In genomic region chr17:80218391-80218790, GRCh38 we compare ENCODE assay signal across 14 cellular contexts. TPM values are rescaled to one million over a fixed set of nuclear protein-coding genes. Genes with fewer than 3 reads are reported as not detected.
DNase-seq lines count a peak whose midpoint lies in the region; ATAC-seq and TF ChIP-seq lines count a peak whose summit lies in the region.
"Had no signal": no experiment of that assay in that cellular context is flagged by ENCODE, and none has a peak within 500 bp of the region (broad histone marks: within the 10 kb centered on the region; RNA-seq: fewer than 3 reads in every experiment).

No MANE protein-coding gene starts in this region.

- POLR2A ChIA-PET in activated CD4-positive, alpha-beta T cell treated with anti-CD3 and anti-CD28 coated beads for 36 hours (lab: Charles Lee): interaction anchor here (0.7 to 0.9 kb wide), 3 partner anchors 9 to 74 kb away, joined by 3 to 4 read pairs (median 4); no protein-coding TSS in a partner anchor

- peak overlapping the region; percentile 62 for H3K27ac Mint-ChIP-seq in activated CD4-positive, alpha-beta T cell treated with anti-CD3 and anti-CD28 coated beads for 36 hours
- H3K27ac Mint-ChIP-seq in GM23338: no peak overlapping the region
- H3K27ac Mint-ChIP-seq in activated naive CD8-positive, alpha-beta T cell treated with anti-CD3 and anti-CD28 coated beads for 36 hours: no peak overlapping the region

- peaks cover 7% of the 10 kb centered on the region for H3K79me1 ChIP-seq in neuronal stem cell (ENCODE audit: low read depth, low read length)

- H3K4me1 ChIP-seq in GM23338 (ENCODE audit: insufficient read depth): 0 out of 2 replicates have a peak, but pooled peaks cover 3% of the 10 kb centered on the region
- H3K4me1 ChIP-seq in neuronal stem cell (ENCODE audit: control insufficient read depth in 2 of 2, insufficient read depth in 1 of 2, low read depth in 1 of 2, low read length in 2 of 2): peaks cover 7 to 14% of the 10 kb centered on the region in 2 donors

- H3K4me2 ChIP-seq in GM23338: no peak overlapping the region
- H3K4me2 ChIP-seq in neuronal stem cell (ENCODE audit: insufficient read depth, low read length, poor library complexity, severe bottlenecking): no peak overlapping the region

- H4K20me1 ChIP-seq in GM23338 (replicated peaks; ENCODE audit: insufficient read depth): no peaks in the 10 kb centered on the region

- no peak overlapping the region for H3K9ac ChIP-seq in neuronal stem cell (ENCODE audit: low read depth, low read length, poor library complexity)

- no peak overlapping the region for H4K91ac ChIP-seq in neuronal stem cell (ENCODE audit: low read depth, low read length, poor library complexity)

- H3K4me3 ChIP-seq in GM23338: no peak overlapping the region
- H3K4me3 ChIP-seq in neuronal stem cell (ENCODE audit: low read length in 2 of 2): no peak overlapping the region

- H3K4ac ChIP-seq in neuronal stem cell (ENCODE audit: low read length): no peak overlapping the region

- H3K4me3 Mint-ChIP-seq in activated CD4-positive, alpha-beta T cell treated with anti-CD3 and anti-CD28 coated beads for 36 hours: peak overlapping the region; percentile 89
- H3K4me3 Mint-ChIP-seq in GM23338: peak overlapping the region; percentile 94
- H3K4me3 Mint-ChIP-seq in activated naive CD8-positive, alpha-beta T cell treated with anti-CD3 and anti-CD28 coated beads for 36 hours: peak overlapping the region; percentile 87

- H2AFZ ChIP-seq in GM23338 (no peak overlapping the region), neuronal stem cell (ENCODE audit: low read length) (no peak overlapping the region)

- no peak overlapping the region for H3K14ac ChIP-seq in neuronal stem cell (ENCODE audit: low read length)

- no peaks in the 10 kb centered on the region for H3K27me3 Mint-ChIP-seq in activated CD4-positive, alpha-beta T cell treated with anti-CD3 and anti-CD28 coated beads for 36 hours
- peaks cover 7% of the 10 kb centered on the region for H3K27me3 Mint-ChIP-seq in GM23338 (ENCODE audit: insufficient read depth, low read depth, poor library complexity)
- H3K27me3 Mint-ChIP-seq in activated naive CD8-positive, alpha-beta T cell treated with anti-CD3 and anti-CD28 coated beads for 36 hours: no peaks in the 10 kb centered on the region

- H3K79me2 ChIP-seq in GM23338 (replicated peaks; ENCODE audit: insufficient read depth): peaks cover 7% of the 10 kb centered on the region; the same call in 1 of the 2 replicates

- H3K9me3 Mint-ChIP-seq in activated CD4-positive, alpha-beta T cell treated with anti-CD3 and anti-CD28 coated beads for 36 hours (ENCODE audit: low read depth): no peaks in the 10 kb centered on the region
- no peaks in the 10 kb centered on the region for H3K9me3 Mint-ChIP-seq in GM23338
- no peaks in the 10 kb centered on the region for H3K9me3 Mint-ChIP-seq in activated naive CD8-positive, alpha-beta T cell treated with anti-CD3 and anti-CD28 coated beads for 36 hours

- H3K36me3 ChIP-seq in GM23338 (ENCODE audit: insufficient read depth) (no peaks in the 10 kb centered on the region), neuronal stem cell (replicated peaks in 1 of 2; ENCODE audit: control insufficient read depth in 2 of 2, insufficient read depth in 2 of 2, low read length in 2 of 2) (peaks cover 9 to 31% of the 10 kb centered on the region in 2 donors)
- H3K36me3 ChIP-seq: neutrophil had no signal

- TF ChIP-seq CTCF in GM23338 (conservative IDR thresholded peaks at IDR 0.05; ENCODE audit: low read depth in 2 of 2): no peak

- intact Hi-C loops in activated CD4-positive, alpha-beta T cell treated with anti-CD3 and anti-CD28 coated beads for 36 hours (cut with DNase I, micrococcal nuclease): loop anchor here (2.0 kb wide), 3 partner anchors 36 to 184 kb away; partner anchors contain the start of gene TBC1D16 (in 1 of the 2)

- H2BK120ac ChIP-seq in neuronal stem cell (ENCODE audit: low read depth, low read length): no peak overlapping the region

- H3K18ac ChIP-seq in neuronal stem cell (ENCODE audit: low read length): no peak overlapping the region

- H3K4me1 Mint-ChIP-seq in activated CD4-positive, alpha-beta T cell treated with anti-CD3 and anti-CD28 coated beads for 36 hours: peaks cover 22% of the 10 kb centered on the region
- peaks cover 6% of the 10 kb centered on the region; the same call in 2 of the 3 replicates for H3K4me1 Mint-ChIP-seq in GM23338
- peaks cover 23% of the 10 kb centered on the region for H3K4me1 Mint-ChIP-seq in activated naive CD8-positive, alpha-beta T cell treated with anti-CD3 and anti-CD28 coated beads for 36 hours

- no CpG with 5 or more reads among the region's 7 CpGs for WGBS in neuronal stem cell (ENCODE audit: extremely low coverage in 2 of 2, insufficient read length in 2 of 2, insufficient replicate concordance in 1 of 2), 2 donors

- H2BK12ac ChIP-seq in neuronal stem cell (ENCODE audit: low read length): no peak overlapping the region

- peaks cover 7% of the 10 kb centered on the region; the same call in 1 of the 2 replicates for H3F3A ChIP-seq in GM23338 (replicated peaks; ENCODE audit: low read depth)

- H3K23ac ChIP-seq in neuronal stem cell (ENCODE audit: low read depth, low read length, poor library complexity): peak overlapping the region; percentile 58

- no peak for TF ChIP-seq POLR2A in GM18505 (IDR thresholded peaks at IDR 0.05; ENCODE audit: borderline replicate concordance, extremely low read depth, insufficient read depth, insufficient read length)

- H2BK5ac ChIP-seq in neuronal stem cell (ENCODE audit: low read length): no peak overlapping the region

- DNase-seq in activated CD4-positive, alpha-beta T cell treated with anti-CD3 and anti-CD28 coated beads for 36 hours: no peak
- DNase-seq in activated CD4-positive, alpha-beta T cell treated with anti-CD3 and anti-CD28 coated beads, Interleukin-2, amount 50 U/mL, for 48 hours: no peak
- DNase-seq in GM23338 (ENCODE audit: low spot score) (no peak), neuronal stem cell (ENCODE audit: low spot score) (no peak), foreskin melanocyte (no peak), NCI-H1436 treated with DMSO at 0.1 percent for 48 hours (lab: John Stamatoyannopoulos, UW) (no peak)
- no peak for DNase-seq in activated naive CD8-positive, alpha-beta T cell treated with anti-CD3 and anti-CD28 coated beads for 36 hours
- DNase-seq: activated effector memory CD4-positive, alpha-beta T cell treated with Interleukin-2 at 50 U/mL for 16 hours; NCI-H2081; NCI-H69; SHP77 had no signal

- no peak overlapping the region for H4K8ac ChIP-seq in neuronal stem cell (ENCODE audit: low read depth, low read length)

- H3K9me3 ChIP-seq in neuronal stem cell (replicated peaks in 1 of 2; ENCODE audit: control insufficient read depth in 2 of 2, insufficient read depth in 1 of 2, low read depth in 1 of 2, low read length in 2 of 2): no peaks in the 10 kb centered on the region
- H3K9me3 ChIP-seq: neutrophil had no signal

- CTCF ChIA-PET in activated CD4-positive, alpha-beta T cell treated with anti-CD3 and anti-CD28 coated beads for 36 hours (lab: Charles Lee): no interaction called here

- H3K27ac ChIP-seq in GM23338 (ENCODE audit: low read depth): no peak overlapping the region
- H3K27ac ChIP-seq in neuronal stem cell (replicated peaks; ENCODE audit: low read length): no peak overlapping the region

- H3K36me3 Mint-ChIP-seq in activated CD4-positive, alpha-beta T cell treated with anti-CD3 and anti-CD28 coated beads for 36 hours (ENCODE audit: low read depth): peaks cover 23% of the 10 kb centered on the region
- peaks cover 21% of the 10 kb centered on the region for H3K36me3 Mint-ChIP-seq in GM23338 (ENCODE audit: low read depth)
- H3K36me3 Mint-ChIP-seq in activated naive CD8-positive, alpha-beta T cell treated with anti-CD3 and anti-CD28 coated beads for 36 hours: peaks cover 2% of the 10 kb centered on the region

- H3K27me3 ChIP-seq in GM23338 (ENCODE audit: insufficient read depth): no peaks in the 10 kb centered on the region
- no peaks in the 10 kb centered on the region for H3K27me3 ChIP-seq in neuronal stem cell (ENCODE audit: control insufficient read depth in 3 of 3, insufficient read depth in 3 of 3, low read depth in 1 of 3, low read length in 3 of 3)

- no peak overlapping the region for H2BK15ac ChIP-seq in neuronal stem cell (ENCODE audit: low read length)

- ATAC-seq in activated CD4-positive, alpha-beta T cell treated with anti-CD3 and anti-CD28 coated beads for 36 hours: no peak
- no peak for ATAC-seq in GM23338
- ATAC-seq in GM18505 (IDR thresholded peaks at IDR 0.05; ENCODE audit: unreplicated experiment): no peak
- ATAC-seq: left lobe of liver had no signal

- H3K9me2 ChIP-seq in GM23338 (ENCODE audit: insufficient read depth): no peaks in the 10 kb centered on the region

- no peak overlapping the region for H2AK5ac ChIP-seq in neuronal stem cell (ENCODE audit: low read depth, low read length)

RNA-seq across cellular contexts. Expression of gene SGSH, which starts 1.7 kb away (rescaled TPM):
- 10 to 100 TPM; 20.2 to 22.7 TPM for total RNA-seq in activated CD4-positive, alpha-beta T cell treated with anti-CD3 and anti-CD28 coated beads for 36 hours
- 9.6 and 26.9 TPM in 2 replicates for total RNA-seq in GM23338 (2014; rRNA removed; shearing (Covaris generic))
- polyA plus RNA-seq in GM23338 (2016; fragmentation: Nextera tagmentation; extraction: Ambion mirVana): 17.5 and 18.6 TPM in 2 replicates
- total RNA-seq in activated naive CD8-positive, alpha-beta T cell treated with anti-CD3 and anti-CD28 coated beads for 36 hours: 1 to 10 TPM; 7.0 to 8.2 TPM
- polyA plus RNA-seq in neuronal stem cell (2013, experiment 1 of 2): 8.1 TPM
- polyA plus RNA-seq in neuronal stem cell (2013, experiment 2 of 2): 7.7 TPM

RNA-seq across cellular contexts. Expression of gene SLC26A11, which starts 1.8 kb away (rescaled TPM):
- total RNA-seq in activated CD4-positive, alpha-beta T cell treated with anti-CD3 and anti-CD28 coated beads for 36 hours: 1 to 10 TPM; 4.7 to 4.9 TPM
- 16.1 and 23.0 TPM in 2 replicates for total RNA-seq in GM23338 (2014; rRNA removed; shearing (Covaris generic))
- 10.8 and 10.9 TPM in 2 replicates for polyA plus RNA-seq in GM23338 (2016; fragmentation: Nextera tagmentation; extraction: Ambion mirVana)
- total RNA-seq in activated naive CD8-positive, alpha-beta T cell treated with anti-CD3 and anti-CD28 coated beads for 36 hours: 1 to 10 TPM; 1.7 to 2.3 TPM
- polyA plus RNA-seq in neuronal stem cell (2013, experiment 1 of 2): 14.4 TPM
- 14.7 TPM for polyA plus RNA-seq in neuronal stem cell (2013, experiment 2 of 2)

RNA-seq across cellular contexts. Expression of gene RNF213, which starts 42.3 kb away (rescaled TPM):
- 100 to 1,000 TPM; 334 to 366 TPM for total RNA-seq in activated CD4-positive, alpha-beta T cell treated with anti-CD3 and anti-CD28 coated beads for 36 hours
- 52.5 and 67.2 TPM in 2 replicates for total RNA-seq in GM23338 (2014; rRNA removed; shearing (Covaris generic))
- polyA plus RNA-seq in GM23338 (2016; fragmentation: Nextera tagmentation; extraction: Ambion mirVana): 21.2 and 21.9 TPM in 2 replicates
- total RNA-seq in activated naive CD8-positive, alpha-beta T cell treated with anti-CD3 and anti-CD28 coated beads for 36 hours: 100 to 1,000 TPM; 109 TPM
- 17.4 TPM for polyA plus RNA-seq in neuronal stem cell (2013, experiment 1 of 2)
- 18.4 TPM for polyA plus RNA-seq in neuronal stem cell (2013, experiment 2 of 2)

RNA-seq across cellular contexts. Expression of gene CARD14, which starts 48.6 kb away (rescaled TPM):
- total RNA-seq in activated CD4-positive, alpha-beta T cell treated with anti-CD3 and anti-CD28 coated beads for 36 hours: not detected
- total RNA-seq in GM23338 (2014; rRNA removed; shearing (Covaris generic)): 0.52 TPM in 1 of 2 replicates, not detected in the other
- polyA plus RNA-seq in GM23338 (2016; fragmentation: Nextera tagmentation; extraction: Ambion mirVana): 0.08 TPM in 1 of 2 replicates, not detected in the other
- not detected for total RNA-seq in activated naive CD8-positive, alpha-beta T cell treated with anti-CD3 and anti-CD28 coated beads for 36 hours
- 0.20 TPM for polyA plus RNA-seq in neuronal stem cell (2013, experiment 1 of 2)
- 0.22 TPM for polyA plus RNA-seq in neuronal stem cell (2013, experiment 2 of 2)
